Comparison of ENCODE assay signal across 15 cellular contexts in genomic region chr3:30332196-30333021, GRCh38.
DNase-seq lines count a peak whose midpoint lies in the region; ATAC-seq and TF ChIP-seq lines count a peak whose summit lies in the region.
"Had no signal": no experiment of that assay in that cellular context is flagged by ENCODE, and none has a peak within 500 bp of the region (broad histone marks: within the 10 kb centered on the region; RNA-seq: fewer than 3 reads in every experiment).

No MANE protein-coding gene starts in this region.

- POLR2A ChIA-PET in T-cell (lab: Charles Lee) = no interaction called here

- H3K4ac ChIP-seq in neuronal stem cell (ENCODE audit: low read length) = no peak overlapping the region

- H2BK120ac ChIP-seq in neuronal stem cell (ENCODE audit: low read depth, low read length) = no peak overlapping the region

- H2BK5ac ChIP-seq in neuronal stem cell (ENCODE audit: low read length) = no peak overlapping the region

- H3K9ac ChIP-seq in subcutaneous abdominal adipose tissue (ENCODE audit: low read length in 5 of 5) (no peak overlapping the region), neuronal stem cell (ENCODE audit: low read depth, low read length, poor library complexity) (no peak overlapping the region)

- no peak overlapping the region for H2AFZ ChIP-seq in neuronal stem cell (ENCODE audit: low read length)

- H3K9me3 ChIP-seq in subcutaneous abdominal adipose tissue (ENCODE audit: control insufficient read depth in 5 of 5, low read length in 5 of 5) (no peaks in the 10 kb centered on the region), neuronal stem cell (replicated peaks in 1 of 2; ENCODE audit: control insufficient read depth in 2 of 2, insufficient read depth in 1 of 2, low read depth in 1 of 2, low read length in 2 of 2) (no peaks in the 10 kb centered on the region)
- H3K9me3 ChIP-seq: heart left ventricle, ovary had no signal

- H4K91ac ChIP-seq in neuronal stem cell (ENCODE audit: low read depth, low read length, poor library complexity) = no peak overlapping the region

- H3K18ac ChIP-seq in neuronal stem cell (ENCODE audit: low read length) = no peak overlapping the region

- no peak overlapping the region for H4K8ac ChIP-seq in neuronal stem cell (ENCODE audit: low read depth, low read length)

- H3K4me1 ChIP-seq in subcutaneous abdominal adipose tissue (ENCODE audit: control insufficient read depth in 5 of 5, insufficient read depth in 5 of 5, low read length in 5 of 5) (peaks cover 0 to 7% (median 0%) of the 10 kb centered on the region in 5 donors), neuronal stem cell (ENCODE audit: control insufficient read depth in 2 of 2, insufficient read depth in 1 of 2, low read depth in 1 of 2, low read length in 2 of 2) (peaks cover 0 to 4% of the 10 kb centered on the region in 2 donors)
- H3K4me1 ChIP-seq: heart left ventricle had no signal

- H3K27ac ChIP-seq in subcutaneous abdominal adipose tissue (ENCODE audit: low read depth, low read length) (peak overlapping the region; percentile 7), neuronal stem cell (replicated peaks; ENCODE audit: low read length) (no peak overlapping the region)
- H3K27ac ChIP-seq: heart left ventricle, ovary had no signal

- no peaks in the 10 kb centered on the region for H3K79me1 ChIP-seq in neuronal stem cell (ENCODE audit: low read depth, low read length)

- no peak overlapping the region for H3K23ac ChIP-seq in neuronal stem cell (ENCODE audit: low read depth, low read length, poor library complexity)

- H3K27me3 ChIP-seq in subcutaneous abdominal adipose tissue (ENCODE audit: control insufficient read depth in 5 of 5, insufficient read depth in 4 of 5, low read length in 5 of 5) (no peaks in the 10 kb centered on the region), neuronal stem cell (ENCODE audit: control insufficient read depth in 3 of 3, insufficient read depth in 3 of 3, low read depth in 1 of 3, low read length in 3 of 3) (no peaks in the 10 kb centered on the region)
- H3K27me3 ChIP-seq: heart left ventricle, ovary had no signal

- no peak overlapping the region for H3K14ac ChIP-seq in neuronal stem cell (ENCODE audit: low read length)

- H3K36me3 ChIP-seq in subcutaneous abdominal adipose tissue (ENCODE audit: control insufficient read depth in 5 of 5, insufficient read depth in 5 of 5, low read length in 5 of 5) (no peaks in the 10 kb centered on the region), neuronal stem cell (replicated peaks in 1 of 2; ENCODE audit: control insufficient read depth in 2 of 2, insufficient read depth in 2 of 2, low read length in 2 of 2) (no peaks in the 10 kb centered on the region)
- H3K36me3 ChIP-seq: heart left ventricle, ovary had no signal

- H3K4me1 Mint-ChIP-seq in activated T-cell treated with anti-CD3 and anti-CD28 coated beads, Interleukin-2, amount 50 U/mL, for 72 hours (ENCODE audit: low read depth) = peaks cover 19% of the 10 kb centered on the region
- H3K4me1 Mint-ChIP-seq in T-cell = peaks cover 27 to 32% (median 30%) of the 10 kb centered on the region in 3 donors
- H3K4me1 Mint-ChIP-seq: brain had no signal

- TF ChIP-seq POLR2A in lower leg skin (IDR thresholded peaks at IDR 0.05) = no peak

- CTCF ChIA-PET in T-cell (lab: Charles Lee) = interaction anchor here in 1 of 2 donors (0.6 kb wide), 1 partner anchor 13 kb away, joined by 3 read pairs; no protein-coding TSS in a partner anchor

- H2AK5ac ChIP-seq in neuronal stem cell (ENCODE audit: low read depth, low read length) = no peak overlapping the region

- no peak overlapping the region for H2BK12ac ChIP-seq in neuronal stem cell (ENCODE audit: low read length)

- H3K4me3 ChIP-seq in subcutaneous abdominal adipose tissue (ENCODE audit: low read depth in 1 of 5, low read length in 5 of 5) (peak overlapping the region in 3 of 5 donors; percentile 7 to 30 (median 27)), lower leg skin (ENCODE audit: low read depth, poor library complexity, severe bottlenecking) (no peak overlapping the region), neuronal stem cell (ENCODE audit: low read length in 2 of 2) (no peak overlapping the region)
- H3K4me3 ChIP-seq: heart left ventricle, ovary had no signal

- no peaks in the 10 kb centered on the region for H3K9me3 Mint-ChIP-seq in activated T-cell treated with anti-CD3 and anti-CD28 coated beads, Interleukin-2, amount 50 U/mL, for 72 hours
- H3K9me3 Mint-ChIP-seq in T-cell = peaks cover 0 to under 1% (median 0%) of the 10 kb centered on the region in 3 donors

- H3K36me3 Mint-ChIP-seq in activated T-cell treated with anti-CD3 and anti-CD28 coated beads, Interleukin-2, amount 50 U/mL, for 72 hours (ENCODE audit: insufficient read depth in 2 of 2) = no peaks in the 10 kb centered on the region
- no peaks in the 10 kb centered on the region for H3K36me3 Mint-ChIP-seq in T-cell
- H3K36me3 Mint-ChIP-seq: brain had no signal

- no peak for DNase-seq in activated T-cell treated with anti-CD3 and anti-CD28 coated beads, Interleukin-2, amount 50 U/mL, for 72 hours
- DNase-seq in activated T-cell treated with anti-CD3 and anti-CD28 coated beads for 4 hours (no peak), T-cell (peak in 29 of 34 experiments; percentile 15 to 79 (median 48)), kidney tubule cell (ENCODE audit: low spot score) (peak; percentile 27), posterior vena cava (ENCODE audit: low spot score) (no peak), lower leg skin (ENCODE audit: low spot score in 2 of 2) (no peak), neuronal stem cell (ENCODE audit: low spot score) (no peak)
- DNase-seq: Karpas-422, left ventricle myocardium superior, NCI-H2107, ovary, T1000 had no signal

- no peaks in the 10 kb centered on the region for H3K27me3 Mint-ChIP-seq in activated T-cell treated with anti-CD3 and anti-CD28 coated beads, Interleukin-2, amount 50 U/mL, for 72 hours (ENCODE audit: low read depth)
- H3K27me3 Mint-ChIP-seq in T-cell = no peaks in the 10 kb centered on the region
- H3K27me3 Mint-ChIP-seq: brain had no signal

- H3K4me2 ChIP-seq in neuronal stem cell (ENCODE audit: insufficient read depth, low read length, poor library complexity, severe bottlenecking) = no peak overlapping the region

- ATAC-seq in activated T-cell treated with anti-CD3 and anti-CD28 coated beads, Interleukin-2, amount 50 U/mL, for 72 hours (replicated peaks in 1 of 2) = peak; percentile 41
- peak; percentile 75 to 98 (median 84) for ATAC-seq in T-cell (replicated peaks in 1 of 4)
- ATAC-seq: left ventricle myocardium superior had no signal

- intact Hi-C loops in posterior vena cava (cut with DNase I) (no loop called here), lower leg skin (cut with DNase I; ENCODE audit: low total_unique reads) (no loop called here)

- H2BK15ac ChIP-seq in neuronal stem cell (ENCODE audit: low read length) = no peak overlapping the region

- 44 to 45% methylated on average over 10 of the region's 10 CpGs for WGBS in lower leg skin, 2 donors
- no CpG with 5 or more reads among the region's 10 CpGs for WGBS in neuronal stem cell (ENCODE audit: extremely low coverage in 2 of 2, insufficient read length in 2 of 2, insufficient replicate concordance in 1 of 2), 2 donors

- H3K27ac Mint-ChIP-seq in activated T-cell treated with anti-CD3 and anti-CD28 coated beads, Interleukin-2, amount 50 U/mL, for 72 hours = peak overlapping the region; percentile 20
- peak overlapping the region; percentile 90 to 95 for H3K27ac Mint-ChIP-seq in T-cell
- H3K27ac Mint-ChIP-seq: brain had no signal

- TF ChIP-seq CTCF in lower leg skin (IDR thresholded peaks at IDR 0.05) = no peak

- H3K4me3 Mint-ChIP-seq in activated T-cell treated with anti-CD3 and anti-CD28 coated beads, Interleukin-2, amount 50 U/mL, for 72 hours = peak overlapping the region; percentile 77 to 80
- peak overlapping the region; percentile 40 to 77 (median 58) for H3K4me3 Mint-ChIP-seq in T-cell
- H3K4me3 Mint-ChIP-seq: brain had no signal

Comparison
In these comparisons a context has a peak if more than half of its experiments do, and no peak if none do; other contexts are left out.
1. DNase-seq: peak in T-cell (29 of 34) and kidney tubule cell (single experiment); none in activated T-cell treated with anti-CD3 and anti-CD28 coated beads, Interleukin-2, amount 50 U/mL, for 72 hours (0 of 2), activated T-cell treated with anti-CD3 and anti-CD28 coated beads for 4 hours (single experiment), posterior vena cava (single experiment), lower leg skin (0 of 2) and neuronal stem cell (single experiment).
2. H3K4me3 ChIP-seq: peak in subcutaneous abdominal adipose tissue (3 of 5); none in lower leg skin (single experiment) and neuronal stem cell (0 of 2).